In genomic region chr5:96024683-96025475, GRCh38 we compare ENCODE assay signal across 20 cellular contexts.
A peak's percentile ranks its signal among the peaks of the same experiment; 100 is the strongest.
DNase-seq lines count a peak whose midpoint lies in the region; ATAC-seq, FAIRE-seq and TF ChIP-seq lines count a peak whose summit lies in the region.
"Had no signal": no experiment of that assay in that cellular context is flagged by ENCODE, and none has a peak within 500 bp of the region (broad histone marks: within the 10 kb centered on the region; RNA-seq: fewer than 3 reads in every experiment).

No MANE protein-coding gene starts in this region.

- H3K27me3 ChIP-seq in IMR-90 (ENCODE audit: control insufficient read depth, insufficient read depth, low read length) (no peaks in the 10 kb centered on the region), K562 (ENCODE audit: control insufficient read depth in 2 of 2, insufficient read depth in 2 of 2, low read length in 2 of 2) (no peaks in the 10 kb centered on the region; a peak in 1 of 5 replicates), mesenchymal stem cell (ENCODE audit: control insufficient read depth in 1 of 2, insufficient read depth in 1 of 2, low read length in 2 of 2) (no peaks in the 10 kb centered on the region), tibial artery (no peaks in the 10 kb centered on the region)
- H3K27me3 ChIP-seq: brain microvascular endothelial cell, vagina had no signal

- no peak overlapping the region for H3K56ac ChIP-seq in IMR-90 (ENCODE audit: extremely low read depth, insufficient read depth, low read length)

- peaks cover 3 to 15% of the 10 kb centered on the region in 2 experiments; a peak in 3 of 4 replicates for H3K79me1 ChIP-seq in IMR-90 (ENCODE audit: low read depth in 1 of 2, low read length in 2 of 2)
- no peaks in the 10 kb centered on the region for H3K79me1 ChIP-seq in mesenchymal stem cell (replicated peaks; ENCODE audit: low read length, poor library complexity, severe bottlenecking)

- no peaks in the 10 kb centered on the region for H3K79me2 ChIP-seq in K562 (ENCODE audit: control insufficient read depth, insufficient read depth, low read length)

- no peak for TF ChIP-seq CTCF in IMR-90 (conservative IDR thresholded peaks at IDR 0.05; ENCODE audit: low read depth, low read length)
- TF ChIP-seq CTCF in K562 (IDR thresholded peaks at IDR 0.05 in 2 of 3, conservative IDR thresholded peaks at IDR 0.05 in 1 of 3; ENCODE audit: insufficient read depth in 2 of 3, low read depth in 1 of 3, low read length in 3 of 3) = no peak
- no peak for TF ChIP-seq CTCF in tibial artery (IDR thresholded peaks at IDR 0.05)
- no peak for TF ChIP-seq CTCF in GM20000 (IDR thresholded peaks at IDR 0.05; ENCODE audit: extremely low read depth, missing control alignments)

- H4K8ac ChIP-seq in IMR-90 (ENCODE audit: low read depth in 2 of 2, low read length in 2 of 2) (peak overlapping the region; percentile 64 to 73), mesenchymal stem cell (ENCODE audit: low read length) (no peak overlapping the region)

- in situ Hi-C loops in IMR-90 (cut with MboI; ENCODE audit: low sequenced_read_pairs) = no loop called here
- in situ Hi-C loops in K562 (cut with MboI) = no loop called here

- no peak for TF ChIP-seq POLR2A in IMR-90 (IDR thresholded peaks at IDR 0.05; ENCODE audit: low read depth, low read length)
- TF ChIP-seq POLR2A in K562 (conservative IDR thresholded peaks at IDR 0.05) = no peak

- H4K20me1 ChIP-seq in IMR-90 (ENCODE audit: insufficient read depth, low read length) (no peaks in the 10 kb centered on the region), K562 (replicated peaks; ENCODE audit: control insufficient read depth, insufficient read depth, low read length) (no peaks in the 10 kb centered on the region)

- H2BK15ac ChIP-seq in IMR-90 (ENCODE audit: low read depth, low read length) = peak overlapping the region; percentile 96; the same call in 2 of the 3 replicates
- no peak overlapping the region for H2BK15ac ChIP-seq in mesenchymal stem cell (ENCODE audit: low read depth, poor library complexity, severe bottlenecking)

- CTCF ChIA-PET in IMR-90 (lab: Yijun Ruan, JAX) (no interaction called here), K562 (lab: Yijun Ruan, JAX; ENCODE audit: low intra/inter-chr PET ratio) (no interaction called here)

- peak overlapping the region in 1 of 2 experiments; percentile 54 for H2BK12ac ChIP-seq in mesenchymal stem cell (ENCODE audit: low read length in 2 of 2)

- FAIRE-seq in K562 (lab: Jason Lieb, UNC) = peak; percentile 44
- FAIRE-seq: GM12891 had no signal

- H2AK5ac ChIP-seq in IMR-90 (ENCODE audit: low read depth, low read length) (peak overlapping the region; percentile 65), mesenchymal stem cell (ENCODE audit: low read length, severe bottlenecking) (peak overlapping the region; percentile 29)

- H2BK120ac ChIP-seq in IMR-90 (ENCODE audit: low read depth, low read length) = peak overlapping the region; percentile 92
- H2BK120ac ChIP-seq in mesenchymal stem cell (ENCODE audit: low read depth, low read length) = peak overlapping the region; percentile 19

- no CpG with 5 or more reads among the region's 6 CpGs for whole genome bisulfite sequencing in IMR-90 (ENCODE audit: extremely low coverage in 2 of 2, insufficient read length in 1 of 2), 2 experiments
- WGBS in K562 (ENCODE audit: insufficient coverage, low coverage, missing lambda C conversion rate) = 32% methylated on average over 6 of the region's 6 CpGs
- WGBS in mesenchymal stem cell = 88% methylated on average over 5 of the region's 6 CpGs

- peak overlapping the region; percentile 41; the same call in 1 of the 2 replicates for H3K9ac ChIP-seq in IMR-90 (ENCODE audit: low read depth, low read length)
- H3K9ac ChIP-seq in K562 (ENCODE audit: insufficient read depth in 1 of 2, low read depth in 2 of 2, low read length in 2 of 2) = no peak overlapping the region
- H3K9ac ChIP-seq in mesenchymal stem cell (ENCODE audit: low read length) = peak overlapping the region; percentile 56

- DNase-seq in IMR-90 (no peak), K562 (ENCODE audit: extremely low read depth in 1 of 4, low spot score in 3 of 4) (no peak), mesenchymal stem cell (no peak), tibial artery (no peak), AG20443 (ENCODE audit: low spot score) (no peak), GM20000 (ENCODE audit: low spot score) (no peak)
- DNase-seq: activated CD4-positive, alpha-beta T cell treated with anti-CD3 and anti-CD28 coated beads, Interleukin-2, amount 50 U/mL, for 48 hours; activated T-cell treated with anti-CD3 and anti-CD28 coated beads, Interleukin-2, amount 50 U/mL, for 1 hour; brain microvascular endothelial cell; DMS 273 treated with DMSO at 0.1 percent for 48 hours; GF-D8; left ventricle myocardium superior; MV-4-11; NCI-H2081; NCI-H510A treated with DMSO at 0.1 percent for 48 hours; SHP77; stimulated activated CD4-positive, alpha-beta T cell treated with anti-CD3 and anti-CD28 coated beads, Interleukin-4, amount 100 ng/mL, for 1 hour had no signal

- TF ChIP-seq EP300 in K562 (IDR thresholded peaks at IDR 0.05; ENCODE audit: low read length) = no peak

- dilution Hi-C loops in IMR-90 (cut with HindIII; ENCODE audit: low sequenced_read_pairs, unreplicated experiment) = no loop called here

- no peak overlapping the region for H3K4me2 ChIP-seq in IMR-90 (ENCODE audit: low read depth, low read length)
- no peak overlapping the region for H3K4me2 ChIP-seq in K562 (ENCODE audit: insufficient read depth, low read length)
- no peak overlapping the region for H3K4me2 ChIP-seq in mesenchymal stem cell (ENCODE audit: low read length, poor library complexity, severe bottlenecking)

- TF ChIP-seq RAD21 in IMR-90 (IDR thresholded peaks at IDR 0.05; ENCODE audit: low read length) = no peak
- no peak for TF ChIP-seq RAD21 in K562 (CRISPR knock-in tag; conservative IDR thresholded peaks at IDR 0.05 in 1 of 2, IDR thresholded peaks at IDR 0.05 in 1 of 2)

- peak overlapping the region; percentile 96; the same call in 1 of the 2 replicates for H4K5ac ChIP-seq in IMR-90 (ENCODE audit: low read depth, low read length)

- BruUV-seq in IMR-90 (replicated peaks; lab: Mats Ljungman, UMichigan) (no TSS peak), K562 (replicated peaks; lab: Mats Ljungman, UMichigan) (no TSS peak)

- H3K9me1 ChIP-seq in IMR-90 (ENCODE audit: insufficient read depth, low read length) (peaks cover 7% of the 10 kb centered on the region; the same call in 1 of the 2 replicates), K562 (ENCODE audit: control insufficient read depth, insufficient read depth, low read length) (no peaks in the 10 kb centered on the region)

- H2AK9ac ChIP-seq in IMR-90 (replicated peaks; ENCODE audit: low read depth, low read length, poor library complexity) = no peak overlapping the region

- H2AFZ ChIP-seq in IMR-90 (replicated peaks; ENCODE audit: low read length, poor library complexity) (no peak overlapping the region), K562 (ENCODE audit: low read depth, low read length) (peak overlapping the region; percentile 28; the same call in 1 of the 2 replicates), mesenchymal stem cell (ENCODE audit: low read depth, low read length) (no peak overlapping the region)

- H3K23ac ChIP-seq in IMR-90 (ENCODE audit: low read depth, low read length) (peak overlapping the region; percentile 45; the same call in 1 of the 2 replicates), mesenchymal stem cell (ENCODE audit: low read length in 2 of 2) (no peak overlapping the region)

- H2BK5ac ChIP-seq in IMR-90 (ENCODE audit: low read depth, low read length, poor library complexity, severe bottlenecking) (peak overlapping the region; percentile 94), mesenchymal stem cell (ENCODE audit: low read depth, low read length, poor library complexity, severe bottlenecking) (no peak overlapping the region)

- H2BK20ac ChIP-seq in IMR-90 (ENCODE audit: low read depth, low read length) = peak overlapping the region; percentile 85

- H3K4me3 ChIP-seq in IMR-90 (ENCODE audit: insufficient read depth, low read depth, low read length) (no peak overlapping the region), K562 (no peak overlapping the region), mesenchymal stem cell (ENCODE audit: insufficient read depth in 1 of 2, low read depth in 1 of 2, low read length in 2 of 2) (no peak overlapping the region), tibial artery (no peak overlapping the region)
- H3K4me3 ChIP-seq: vagina had no signal

- H3K4me1 ChIP-seq in IMR-90 (ENCODE audit: control insufficient read depth, insufficient read depth, low read length) (peaks cover 14% of the 10 kb centered on the region), K562 (replicated peaks in 1 of 2; ENCODE audit: control insufficient read depth in 2 of 2, insufficient read depth in 2 of 2, low read length in 2 of 2) (no peaks in the 10 kb centered on the region), mesenchymal stem cell (ENCODE audit: control insufficient read depth, insufficient read depth, low read depth, low read length) (peaks cover 2% of the 10 kb centered on the region), tibial artery (peaks cover 0 to 41% (median 14%) of the 10 kb centered on the region in 4 donors)

- ATAC-seq in IMR-90 (ENCODE audit: low read depth) (no peak), K562 (no peak), GM18861 (IDR thresholded peaks at IDR 0.05; ENCODE audit: unreplicated experiment) (no peak)
- ATAC-seq: left ventricle myocardium superior had no signal

- H3K14ac ChIP-seq in IMR-90 (replicated peaks; ENCODE audit: low read depth, low read length) (peak overlapping the region; percentile 74), mesenchymal stem cell (ENCODE audit: low read length in 2 of 2) (no peak overlapping the region)

- H4K91ac ChIP-seq in IMR-90 (ENCODE audit: insufficient read depth, low read depth, low read length) = peak overlapping the region; percentile 83; the same call in 1 of the 2 replicates
- H4K91ac ChIP-seq in mesenchymal stem cell (ENCODE audit: low read length) = no peak overlapping the region

- H3K27ac ChIP-seq in IMR-90 (ENCODE audit: insufficient read depth, low read length) (peak overlapping the region; percentile 49; the same call in 1 of the 2 replicates), K562 (ENCODE audit: extremely low read depth, low read depth, low read length) (no peak overlapping the region), mesenchymal stem cell (ENCODE audit: low read length, poor library complexity, severe bottlenecking) (no peak overlapping the region), tibial artery (peak overlapping the region; percentile 2 to 52)
- H3K27ac ChIP-seq: vagina had no signal

- H3K9me3 ChIP-seq in IMR-90 (ENCODE audit: control insufficient read depth, insufficient read depth, low read length) (no peaks in the 10 kb centered on the region), K562 (replicated peaks; ENCODE audit: control insufficient read depth, insufficient read depth, low read depth, low read length) (no peaks in the 10 kb centered on the region), mesenchymal stem cell (ENCODE audit: control insufficient read depth, low read length) (no peaks in the 10 kb centered on the region), tibial artery (no peaks in the 10 kb centered on the region)
- H3K9me3 ChIP-seq: vagina had no signal

- H3K18ac ChIP-seq in IMR-90 (ENCODE audit: low read depth, low read length) = peak overlapping the region; percentile 97
- peak overlapping the region in 1 of 2 experiments; percentile 62 for H3K18ac ChIP-seq in mesenchymal stem cell (ENCODE audit: low read depth in 1 of 2, low read length in 2 of 2)

- no peaks in the 10 kb centered on the region for H3K36me3 ChIP-seq in IMR-90 (ENCODE audit: control insufficient read depth, insufficient read depth, low read length)
- H3K36me3 ChIP-seq in K562 (ENCODE audit: control insufficient read depth, insufficient read depth, low read length) = no peaks in the 10 kb centered on the region
- no peaks in the 10 kb centered on the region for H3K36me3 ChIP-seq in mesenchymal stem cell (ENCODE audit: control insufficient read depth in 1 of 2, insufficient read depth in 2 of 2, low read depth in 1 of 2, low read length in 2 of 2)
- H3K36me3 ChIP-seq in tibial artery = no peaks in the 10 kb centered on the region
- H3K36me3 ChIP-seq: brain microvascular endothelial cell, vagina had no signal

- intact Hi-C loops in IMR-90 (cut with micrococcal nuclease) = loop anchor here (5.0 kb wide), 4 partner anchors 42 to 312 kb away; no protein-coding TSS in a partner anchor
- intact Hi-C loops in K562 (cut with micrococcal nuclease) = no loop called here
- intact Hi-C loops in tibial artery (cut with DNase I; ENCODE audit: low total_unique reads) = no loop called here

- H3K4ac ChIP-seq in IMR-90 (ENCODE audit: low read depth, low read length) = peak overlapping the region; percentile 77; the same call in 1 of the 2 replicates
- no peak overlapping the region for H3K4ac ChIP-seq in mesenchymal stem cell (ENCODE audit: low read depth in 1 of 2, low read length in 2 of 2)

- POLR2A ChIA-PET in IMR-90 (lab: Charles Lee; ENCODE audit: unreplicated experiment) = no interaction called here
- POLR2A ChIA-PET in K562 (lab: Yijun Ruan, JAX) = interaction anchor here (0.6 to 1.0 kb wide), 2 partner anchors 9 to 373 kb away, joined by 3 to 4 read pairs; no protein-coding TSS in a partner anchor

Comparison
In these comparisons a context has a peak if more than half of its experiments do, and no peak if none do; other contexts are left out.
1. H3K27ac ChIP-seq: peak in IMR-90 (single experiment) and tibial artery (2 of 2); none in K562 (single experiment) and mesenchymal stem cell (single experiment).
2. H3K9ac ChIP-seq: peak in IMR-90 (single experiment) and mesenchymal stem cell (single experiment); none in K562 (0 of 2).